8 cellular contexts compared by ENCODE assay signal in genomic region chrX:51496501-51497291, GRCh38. TPM values are rescaled to one million over a fixed set of nuclear protein-coding genes. Genes with fewer than 3 reads are reported as not detected.
DNase-seq lines count a peak whose midpoint lies in the region; ATAC-seq and TF ChIP-seq lines count a peak whose summit lies in the region.

TSS of gene NUDT11 (minus strand) at chrX:51496592. CDS start at chrX:51496444, 148 bp downstream.

- DNase-seq in MG63 (peak; percentile 69), endodermal cell (peak; percentile 90), mucosa of descending colon (peak; percentile 35 to 58 (median 52)), GM19238 (ENCODE audit: insufficient read length, low spot score) (no peak)
- DNase-seq in activated CD4-positive, alpha-beta T cell treated with anti-CD3 and anti-CD28 coated beads, Interleukin-2, amount 50 U/mL, for 4 hours = peak; percentile 23 to 37
- DNase-seq in stimulated activated naive B cell treated with anti-CD40 and anti-IgM and Interleukin-4, amounts not matched to agents 10 μg/mL and 1 μg/mL and 100 μg/mL, for 72 hours = peak; percentile 8

- WGBS in endodermal cell (ENCODE audit: insufficient coverage in 1 of 2, insufficient read length in 1 of 2), 2 experiments = 0% methylated on average over 77 of the region's 96 CpGs; no CpG with 5 or more reads in 1 of the 2 experiments

- peak within 1 kb of the TSS; percentile 15 for H3K9ac ChIP-seq in endodermal cell (ENCODE audit: extremely low read depth, low read length, poor library complexity, severe bottlenecking)

- peak within 1 kb of the TSS; percentile 82 for H3K27ac Mint-ChIP-seq in endodermal cell
- H3K27ac Mint-ChIP-seq in stimulated activated naive B cell treated with anti-CD40 and anti-IgM and Interleukin-4, amounts not matched to agents 10 μg/mL and 1 μg/mL and 100 μg/mL, for 72 hours = peak within 1 kb of the TSS; percentile 83

- peaks cover 8% of the 10 kb centered on the region for H3K4me1 Mint-ChIP-seq in endodermal cell
- H3K4me1 Mint-ChIP-seq in stimulated activated naive B cell treated with anti-CD40 and anti-IgM and Interleukin-4, amounts not matched to agents 10 μg/mL and 1 μg/mL and 100 μg/mL, for 72 hours = peaks cover 3 to 6% of the 10 kb centered on the region in 2 donors

- no peaks in the 10 kb centered on the region for H3K27me3 ChIP-seq in MG63
- H3K27me3 ChIP-seq in endodermal cell (ENCODE audit: control insufficient read depth, insufficient read depth, low read length, poor library complexity, severe bottlenecking) = no peaks in the 10 kb centered on the region

- peak within 1 kb of the TSS; percentile 53 for H3K27ac ChIP-seq in endodermal cell (ENCODE audit: low read depth, low read length)

- TF ChIP-seq CTCF in endodermal cell (conservative IDR thresholded peaks at IDR 0.05) (no peak), mucosa of descending colon (IDR thresholded peaks at IDR 0.05) (no peak)

- H3K36me3 Mint-ChIP-seq in endodermal cell (ENCODE audit: low read depth) = no peaks in the 10 kb centered on the region
- H3K36me3 Mint-ChIP-seq in stimulated activated naive B cell treated with anti-CD40 and anti-IgM and Interleukin-4, amounts not matched to agents 10 μg/mL and 1 μg/mL and 100 μg/mL, for 72 hours = peaks cover 0 to 4% of the 10 kb centered on the region in 2 donors

- peak within 1 kb of the TSS; percentile 79 for H3K4me3 Mint-ChIP-seq in endodermal cell
- peak within 1 kb of the TSS; percentile 85 to 91 for H3K4me3 Mint-ChIP-seq in stimulated activated naive B cell treated with anti-CD40 and anti-IgM and Interleukin-4, amounts not matched to agents 10 μg/mL and 1 μg/mL and 100 μg/mL, for 72 hours

- peak; percentile 59 for ATAC-seq in GM18498 (IDR thresholded peaks at IDR 0.05; ENCODE audit: unreplicated experiment)
- peak; percentile 79 for ATAC-seq in mucosa of descending colon
- ATAC-seq in stimulated activated naive B cell treated with anti-CD40 and anti-IgM and Interleukin-4, amounts not matched to agents 10 μg/mL and 1 μg/mL and 100 μg/mL, for 72 hours (replicated peaks) = peak; percentile 76 to 77
- ATAC-seq in GM18517 (IDR thresholded peaks at IDR 0.05; ENCODE audit: unreplicated experiment) = no peak

- H3K9me3 ChIP-seq in MG63 = no peaks in the 10 kb centered on the region
- H3K9me3 ChIP-seq in endodermal cell (ENCODE audit: control insufficient read depth, low read length) = no peaks in the 10 kb centered on the region
- H3K9me3 ChIP-seq in mucosa of descending colon = no peaks in the 10 kb centered on the region

- intact Hi-C loops in mucosa of descending colon (cut with DNase I, micrococcal nuclease) = no loop called here

- H3K36me3 ChIP-seq in MG63 = no peaks in the 10 kb centered on the region
- no peaks in the 10 kb centered on the region for H3K36me3 ChIP-seq in endodermal cell (ENCODE audit: control insufficient read depth, insufficient read depth, low read length)
- no peaks in the 10 kb centered on the region for H3K36me3 ChIP-seq in mucosa of descending colon (ENCODE audit: low read depth)

- H3K9me3 Mint-ChIP-seq in endodermal cell = peaks cover 50% of the 10 kb centered on the region
- H3K9me3 Mint-ChIP-seq in stimulated activated naive B cell treated with anti-CD40 and anti-IgM and Interleukin-4, amounts not matched to agents 10 μg/mL and 1 μg/mL and 100 μg/mL, for 72 hours = peaks cover 4 to 5% of the 10 kb centered on the region in 2 donors

- H3K4me3 ChIP-seq in MG63 (peak within 1 kb of the TSS; percentile 35), endodermal cell (ENCODE audit: low read length) (peak within 1 kb of the TSS; percentile 84), mucosa of descending colon (no peak within 1 kb of the TSS)

- H3K4me1 ChIP-seq in endodermal cell (ENCODE audit: control insufficient read depth, insufficient read depth, low read length) = no peaks in the 10 kb centered on the region
- no peaks in the 10 kb centered on the region for H3K4me1 ChIP-seq in mucosa of descending colon (ENCODE audit: low read depth)

- peaks cover 8% of the 10 kb centered on the region for H3K27me3 Mint-ChIP-seq in endodermal cell (ENCODE audit: insufficient read depth)
- H3K27me3 Mint-ChIP-seq in stimulated activated naive B cell treated with anti-CD40 and anti-IgM and Interleukin-4, amounts not matched to agents 10 μg/mL and 1 μg/mL and 100 μg/mL, for 72 hours = peaks cover 22 to 27% of the 10 kb centered on the region in 2 donors

RNA-seq across cellular contexts. Expression of gene NUDT11, which starts in this region (rescaled TPM):
- total RNA-seq in MG63 (2014; rRNA removed; shearing (Covaris generic); ENCODE audit: low replicate concordance) = 1.0 and 3.3 TPM in 2 replicates
- total RNA-seq in endodermal cell (10 to 100 TPM; 13.9 to 14.5 TPM), mucosa of descending colon (1 to 10 TPM in 1 of 3 donors, under 1 TPM in 2; 0.34 to 3.8 (median 0.43) TPM)
- polyA plus RNA-seq in endodermal cell (2013, experiment 1 of 2) = 45.3 TPM
- polyA plus RNA-seq in endodermal cell (2013, experiment 2 of 2) = 44.3 TPM
